ENCODE assay signal across 1 cellular context in the genomic region with DNA sequence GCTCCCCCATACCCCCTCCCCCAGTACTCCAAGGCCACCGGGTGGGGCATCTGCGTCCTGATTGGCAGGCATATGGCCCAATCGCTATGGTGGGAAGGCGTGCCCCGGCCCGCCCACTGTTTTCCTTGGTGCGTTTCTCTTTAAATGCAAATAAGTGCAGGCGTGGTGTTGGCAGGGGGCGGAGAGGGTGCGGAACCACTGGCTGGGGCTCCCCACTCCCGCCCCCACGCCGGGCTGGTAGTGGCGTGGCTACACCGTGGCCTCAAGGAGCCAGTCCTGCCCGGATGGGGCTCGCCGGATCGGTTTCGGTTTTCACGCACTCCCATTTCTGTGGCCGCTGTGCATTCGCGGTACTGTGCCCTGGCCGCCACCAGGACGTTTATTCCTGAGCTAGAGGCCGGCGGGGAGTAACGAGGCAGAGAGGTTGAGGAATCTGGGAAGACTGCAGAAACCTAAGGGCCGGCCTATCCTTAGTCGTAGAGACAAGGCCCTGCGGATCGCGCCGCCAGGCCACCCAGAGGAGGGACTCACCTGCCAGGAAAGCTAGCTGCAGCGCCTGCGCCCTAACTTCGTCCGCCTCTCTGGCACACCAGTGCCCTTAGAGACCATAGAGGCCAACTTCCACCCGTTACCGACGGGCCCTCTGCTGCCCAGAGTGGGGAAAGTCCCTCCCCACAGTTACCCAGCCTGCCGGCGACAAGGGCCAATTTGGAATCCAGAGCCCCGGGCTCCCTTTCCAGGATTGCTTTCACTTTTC.
A peak's percentile ranks its signal among the peaks of the same experiment; 100 is the strongest.
TF ChIP-seq lines count a peak whose summit lies in the region.

No MANE protein-coding gene starts in this region.

TF ChIP-seq in HepG2, 621 proteins besides CTCF, POLR2A, EP300 and RAD21 (continued from another document and continues in another):
- TF ChIP-seq, protein P1, sequence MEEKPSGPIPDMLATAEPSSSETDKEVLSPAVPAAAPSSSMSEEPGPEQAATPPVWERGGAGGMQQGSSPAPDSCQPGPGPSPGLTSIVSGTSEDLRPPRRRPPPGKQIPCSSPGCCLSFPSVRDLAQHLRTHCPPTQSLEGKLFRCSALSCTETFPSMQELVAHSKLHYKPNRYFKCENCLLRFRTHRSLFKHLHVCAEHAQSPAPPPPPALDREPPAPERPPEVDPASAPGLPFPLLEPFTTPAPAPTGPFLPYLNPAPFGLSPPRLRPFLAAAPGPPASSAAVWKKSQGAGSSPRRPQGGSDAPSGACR (CRISPR knock-in tag; IDR thresholded peaks at IDR 0.05) = no peak
- TF ChIP-seq PITX1 (CRISPR knock-in tag; IDR thresholded peaks at IDR 0.05) (no peak), ZFP82 (CRISPR knock-in tag; IDR thresholded peaks at IDR 0.05; ENCODE audit: borderline replicate concordance) (no peak), ZNF891 (CRISPR knock-in tag; IDR thresholded peaks at IDR 0.05) (no peak), ZNF598 (CRISPR knock-in tag; IDR thresholded peaks at IDR 0.05; ENCODE audit: borderline replicate concordance) (0 out of 2 replicates have a peak, but pooled peaks have one; percentile 27), ZNF737 (CRISPR knock-in tag; IDR thresholded peaks at IDR 0.05; ENCODE audit: borderline replicate concordance) (no peak), ZNF652 (CRISPR knock-in tag; IDR thresholded peaks at IDR 0.05; ENCODE audit: borderline replicate concordance, low read depth) (no peak), ZNF780A (CRISPR knock-in tag; IDR thresholded peaks at IDR 0.05) (no peak), FIP1L1 (IDR thresholded peaks at IDR 0.05; ENCODE audit: borderline replicate concordance, insufficient read depth, low read depth, low read length) (no peak), ZFY (CRISPR knock-in tag; IDR thresholded peaks at IDR 0.05) (peak; percentile 85), ZNF10 (CRISPR knock-in tag; IDR thresholded peaks at IDR 0.05; ENCODE audit: borderline replicate concordance, low read depth) (no peak), ZMYM2 (CRISPR knock-in tag; IDR thresholded peaks at IDR 0.05) (no peak), ZNF607 (CRISPR knock-in tag; IDR thresholded peaks at IDR 0.05; ENCODE audit: borderline replicate concordance) (peak; percentile 69; the same call in 1 of the 2 replicates), MATR3 (CRISPR knock-in tag; IDR thresholded peaks at IDR 0.05) (no peak), ZSCAN12 (CRISPR knock-in tag; IDR thresholded peaks at IDR 0.05) (no peak), ELF3 (CRISPR knock-in tag; IDR thresholded peaks at IDR 0.05) (no peak), FOXA3 (CRISPR knock-in tag; IDR thresholded peaks at IDR 0.05) (0 out of 2 replicates have a peak, but pooled peaks have one; percentile 0), ZNF317 (CRISPR knock-in tag; IDR thresholded peaks at IDR 0.05) (no peak), RELA (CRISPR knock-in tag; IDR thresholded peaks at IDR 0.05) (no peak), JARID2 (CRISPR knock-in tag; IDR thresholded peaks at IDR 0.05; ENCODE audit: insufficient replicate concordance) (no peak), PHF20 (CRISPR knock-in tag; IDR thresholded peaks at IDR 0.05) (peak; percentile 18; the same call in 1 of the 2 replicates), NFYB (CRISPR knock-in tag; IDR thresholded peaks at IDR 0.05) (peak; percentile 86), PCBP2 (optimal IDR thresholded peaks at IDR 0.05; ENCODE audit: low read depth, low read length, poor library complexity, severe bottlenecking) (no peak), ZBTB3 (CRISPR knock-in tag; IDR thresholded peaks at IDR 0.05; ENCODE audit: borderline replicate concordance, low read depth) (no peak)
- TF ChIP-seq, protein P2, sequence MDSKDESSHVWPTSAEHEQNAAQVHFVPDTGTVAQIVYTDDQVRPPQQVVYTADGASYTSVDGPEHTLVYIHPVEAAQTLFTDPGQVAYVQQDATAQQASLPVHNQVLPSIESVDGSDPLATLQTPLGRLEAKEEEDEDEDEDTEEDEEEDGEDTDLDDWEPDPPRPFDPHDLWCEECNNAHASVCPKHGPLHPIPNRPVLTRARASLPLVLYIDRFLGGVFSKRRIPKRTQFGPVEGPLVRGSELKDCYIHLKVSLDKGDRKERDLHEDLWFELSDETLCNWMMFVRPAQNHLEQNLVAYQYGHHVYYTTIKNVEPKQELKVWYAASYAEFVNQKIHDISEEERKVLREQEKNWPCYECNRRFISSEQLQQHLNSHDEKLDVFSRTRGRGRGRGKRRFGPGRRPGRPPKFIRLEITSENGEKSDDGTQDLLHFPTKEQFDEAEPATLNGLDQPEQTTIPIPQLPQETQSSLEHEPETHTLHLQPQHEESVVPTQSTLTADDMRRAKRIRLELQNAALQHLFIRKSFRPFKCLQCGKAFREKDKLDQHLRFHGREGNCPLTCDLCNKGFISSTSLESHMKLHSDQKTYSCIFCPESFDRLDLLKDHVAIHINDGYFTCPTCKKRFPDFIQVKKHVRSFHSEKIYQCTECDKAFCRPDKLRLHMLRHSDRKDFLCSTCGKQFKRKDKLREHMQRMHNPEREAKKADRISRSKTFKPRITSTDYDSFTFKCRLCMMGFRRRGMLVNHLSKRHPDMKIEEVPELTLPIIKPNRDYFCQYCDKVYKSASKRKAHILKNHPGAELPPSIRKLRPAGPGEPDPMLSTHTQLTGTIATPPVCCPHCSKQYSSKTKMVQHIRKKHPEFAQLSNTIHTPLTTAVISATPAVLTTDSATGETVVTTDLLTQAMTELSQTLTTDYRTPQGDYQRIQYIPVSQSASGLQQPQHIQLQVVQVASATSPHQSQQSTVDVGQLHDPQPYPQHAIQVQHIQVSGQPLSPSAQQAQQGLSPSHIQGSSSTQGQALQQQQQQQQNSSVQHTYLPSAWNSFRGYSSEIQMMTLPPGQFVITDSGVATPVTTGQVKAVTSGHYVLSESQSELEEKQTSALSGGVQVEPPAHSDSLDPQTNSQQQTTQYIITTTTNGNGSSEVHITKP (CRISPR knock-in tag; IDR thresholded peaks at IDR 0.05; ENCODE audit: low read depth) = no peak
- TF ChIP-seq, protein P3, sequence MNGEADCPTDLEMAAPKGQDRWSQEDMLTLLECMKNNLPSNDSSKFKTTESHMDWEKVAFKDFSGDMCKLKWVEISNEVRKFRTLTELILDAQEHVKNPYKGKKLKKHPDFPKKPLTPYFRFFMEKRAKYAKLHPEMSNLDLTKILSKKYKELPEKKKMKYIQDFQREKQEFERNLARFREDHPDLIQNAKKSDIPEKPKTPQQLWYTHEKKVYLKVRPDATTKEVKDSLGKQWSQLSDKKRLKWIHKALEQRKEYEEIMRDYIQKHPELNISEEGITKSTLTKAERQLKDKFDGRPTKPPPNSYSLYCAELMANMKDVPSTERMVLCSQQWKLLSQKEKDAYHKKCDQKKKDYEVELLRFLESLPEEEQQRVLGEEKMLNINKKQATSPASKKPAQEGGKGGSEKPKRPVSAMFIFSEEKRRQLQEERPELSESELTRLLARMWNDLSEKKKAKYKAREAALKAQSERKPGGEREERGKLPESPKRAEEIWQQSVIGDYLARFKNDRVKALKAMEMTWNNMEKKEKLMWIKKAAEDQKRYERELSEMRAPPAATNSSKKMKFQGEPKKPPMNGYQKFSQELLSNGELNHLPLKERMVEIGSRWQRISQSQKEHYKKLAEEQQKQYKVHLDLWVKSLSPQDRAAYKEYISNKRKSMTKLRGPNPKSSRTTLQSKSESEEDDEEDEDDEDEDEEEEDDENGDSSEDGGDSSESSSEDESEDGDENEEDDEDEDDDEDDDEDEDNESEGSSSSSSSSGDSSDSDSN (CRISPR knock-in tag; IDR thresholded peaks at IDR 0.05) = peak; percentile 68
- TF ChIP-seq, protein P4, sequence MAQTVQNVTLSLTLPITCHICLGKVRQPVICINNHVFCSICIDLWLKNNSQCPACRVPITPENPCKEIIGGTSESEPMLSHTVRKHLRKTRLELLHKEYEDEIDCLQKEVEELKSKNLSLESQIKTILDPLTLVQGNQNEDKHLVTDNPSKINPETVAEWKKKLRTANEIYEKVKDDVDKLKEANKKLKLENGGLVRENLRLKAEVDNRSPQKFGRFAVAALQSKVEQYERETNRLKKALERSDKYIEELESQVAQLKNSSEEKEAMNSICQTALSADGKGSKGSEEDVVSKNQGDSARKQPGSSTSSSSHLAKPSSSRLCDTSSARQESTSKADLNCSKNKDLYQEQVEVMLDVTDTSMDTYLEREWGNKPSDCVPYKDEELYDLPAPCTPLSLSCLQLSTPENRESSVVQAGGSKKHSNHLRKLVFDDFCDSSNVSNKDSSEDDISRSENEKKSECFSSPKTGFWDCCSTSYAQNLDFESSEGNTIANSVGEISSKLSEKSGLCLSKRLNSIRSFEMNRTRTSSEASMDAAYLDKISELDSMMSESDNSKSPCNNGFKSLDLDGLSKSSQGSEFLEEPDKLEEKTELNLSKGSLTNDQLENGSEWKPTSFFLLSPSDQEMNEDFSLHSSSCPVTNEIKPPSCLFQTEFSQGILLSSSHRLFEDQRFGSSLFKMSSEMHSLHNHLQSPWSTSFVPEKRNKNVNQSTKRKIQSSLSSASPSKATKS (CRISPR knock-in tag; IDR thresholded peaks at IDR 0.05) = no peak
- TF ChIP-seq, protein P5, sequence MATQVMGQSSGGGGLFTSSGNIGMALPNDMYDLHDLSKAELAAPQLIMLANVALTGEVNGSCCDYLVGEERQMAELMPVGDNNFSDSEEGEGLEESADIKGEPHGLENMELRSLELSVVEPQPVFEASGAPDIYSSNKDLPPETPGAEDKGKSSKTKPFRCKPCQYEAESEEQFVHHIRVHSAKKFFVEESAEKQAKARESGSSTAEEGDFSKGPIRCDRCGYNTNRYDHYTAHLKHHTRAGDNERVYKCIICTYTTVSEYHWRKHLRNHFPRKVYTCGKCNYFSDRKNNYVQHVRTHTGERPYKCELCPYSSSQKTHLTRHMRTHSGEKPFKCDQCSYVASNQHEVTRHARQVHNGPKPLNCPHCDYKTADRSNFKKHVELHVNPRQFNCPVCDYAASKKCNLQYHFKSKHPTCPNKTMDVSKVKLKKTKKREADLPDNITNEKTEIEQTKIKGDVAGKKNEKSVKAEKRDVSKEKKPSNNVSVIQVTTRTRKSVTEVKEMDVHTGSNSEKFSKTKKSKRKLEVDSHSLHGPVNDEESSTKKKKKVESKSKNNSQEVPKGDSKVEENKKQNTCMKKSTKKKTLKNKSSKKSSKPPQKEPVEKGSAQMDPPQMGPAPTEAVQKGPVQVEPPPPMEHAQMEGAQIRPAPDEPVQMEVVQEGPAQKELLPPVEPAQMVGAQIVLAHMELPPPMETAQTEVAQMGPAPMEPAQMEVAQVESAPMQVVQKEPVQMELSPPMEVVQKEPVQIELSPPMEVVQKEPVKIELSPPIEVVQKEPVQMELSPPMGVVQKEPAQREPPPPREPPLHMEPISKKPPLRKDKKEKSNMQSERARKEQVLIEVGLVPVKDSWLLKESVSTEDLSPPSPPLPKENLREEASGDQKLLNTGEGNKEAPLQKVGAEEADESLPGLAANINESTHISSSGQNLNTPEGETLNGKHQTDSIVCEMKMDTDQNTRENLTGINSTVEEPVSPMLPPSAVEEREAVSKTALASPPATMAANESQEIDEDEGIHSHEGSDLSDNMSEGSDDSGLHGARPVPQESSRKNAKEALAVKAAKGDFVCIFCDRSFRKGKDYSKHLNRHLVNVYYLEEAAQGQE (IDR thresholded peaks at IDR 0.05; ENCODE audit: borderline replicate concordance in 1 of 2, low read depth in 1 of 2, low read length in 2 of 2) = no peak
- TF ChIP-seq, protein P6, sequence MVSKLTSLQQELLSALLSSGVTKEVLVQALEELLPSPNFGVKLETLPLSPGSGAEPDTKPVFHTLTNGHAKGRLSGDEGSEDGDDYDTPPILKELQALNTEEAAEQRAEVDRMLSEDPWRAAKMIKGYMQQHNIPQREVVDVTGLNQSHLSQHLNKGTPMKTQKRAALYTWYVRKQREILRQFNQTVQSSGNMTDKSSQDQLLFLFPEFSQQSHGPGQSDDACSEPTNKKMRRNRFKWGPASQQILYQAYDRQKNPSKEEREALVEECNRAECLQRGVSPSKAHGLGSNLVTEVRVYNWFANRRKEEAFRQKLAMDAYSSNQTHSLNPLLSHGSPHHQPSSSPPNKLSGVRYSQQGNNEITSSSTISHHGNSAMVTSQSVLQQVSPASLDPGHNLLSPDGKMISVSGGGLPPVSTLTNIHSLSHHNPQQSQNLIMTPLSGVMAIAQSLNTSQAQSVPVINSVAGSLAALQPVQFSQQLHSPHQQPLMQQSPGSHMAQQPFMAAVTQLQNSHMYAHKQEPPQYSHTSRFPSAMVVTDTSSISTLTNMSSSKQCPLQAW (CRISPR knock-in tag; IDR thresholded peaks at IDR 0.05) = peak; percentile 62; the same call in 1 of the 2 replicates
- TF ChIP-seq, protein P7, sequence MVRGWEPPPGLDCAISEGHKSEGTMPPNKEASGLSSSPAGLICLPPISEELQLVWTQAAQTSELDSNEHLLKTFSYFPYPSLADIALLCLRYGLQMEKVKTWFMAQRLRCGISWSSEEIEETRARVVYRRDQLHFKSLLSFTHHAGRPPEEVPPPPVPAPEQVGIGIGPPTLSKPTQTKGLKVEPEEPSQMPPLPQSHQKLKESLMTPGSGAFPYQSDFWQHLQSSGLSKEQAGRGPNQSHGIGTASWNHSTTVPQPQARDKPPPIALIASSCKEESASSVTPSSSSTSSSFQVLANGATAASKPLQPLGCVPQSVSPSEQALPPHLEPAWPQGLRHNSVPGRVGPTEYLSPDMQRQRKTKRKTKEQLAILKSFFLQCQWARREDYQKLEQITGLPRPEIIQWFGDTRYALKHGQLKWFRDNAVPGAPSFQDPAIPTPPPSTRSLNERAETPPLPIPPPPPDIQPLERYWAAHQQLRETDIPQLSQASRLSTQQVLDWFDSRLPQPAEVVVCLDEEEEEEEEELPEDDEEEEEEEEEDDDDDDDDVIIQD (CRISPR knock-in tag; IDR thresholded peaks at IDR 0.05; ENCODE audit: low read depth) = no peak
- TF ChIP-seq, protein P8, sequence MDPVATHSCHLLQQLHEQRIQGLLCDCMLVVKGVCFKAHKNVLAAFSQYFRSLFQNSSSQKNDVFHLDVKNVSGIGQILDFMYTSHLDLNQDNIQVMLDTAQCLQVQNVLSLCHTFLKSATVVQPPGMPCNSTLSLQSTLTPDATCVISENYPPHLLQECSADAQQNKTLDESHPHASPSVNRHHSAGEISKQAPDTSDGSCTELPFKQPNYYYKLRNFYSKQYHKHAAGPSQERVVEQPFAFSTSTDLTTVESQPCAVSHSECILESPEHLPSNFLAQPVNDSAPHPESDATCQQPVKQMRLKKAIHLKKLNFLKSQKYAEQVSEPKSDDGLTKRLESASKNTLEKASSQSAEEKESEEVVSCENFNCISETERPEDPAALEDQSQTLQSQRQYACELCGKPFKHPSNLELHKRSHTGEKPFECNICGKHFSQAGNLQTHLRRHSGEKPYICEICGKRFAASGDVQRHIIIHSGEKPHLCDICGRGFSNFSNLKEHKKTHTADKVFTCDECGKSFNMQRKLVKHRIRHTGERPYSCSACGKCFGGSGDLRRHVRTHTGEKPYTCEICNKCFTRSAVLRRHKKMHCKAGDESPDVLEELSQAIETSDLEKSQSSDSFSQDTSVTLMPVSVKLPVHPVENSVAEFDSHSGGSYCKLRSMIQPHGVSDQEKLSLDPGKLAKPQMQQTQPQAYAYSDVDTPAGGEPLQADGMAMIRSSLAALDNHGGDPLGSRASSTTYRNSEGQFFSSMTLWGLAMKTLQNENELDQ (CRISPR knock-in tag; IDR thresholded peaks at IDR 0.05; ENCODE audit: borderline replicate concordance) = no peak
- TF ChIP-seq, protein P9, sequence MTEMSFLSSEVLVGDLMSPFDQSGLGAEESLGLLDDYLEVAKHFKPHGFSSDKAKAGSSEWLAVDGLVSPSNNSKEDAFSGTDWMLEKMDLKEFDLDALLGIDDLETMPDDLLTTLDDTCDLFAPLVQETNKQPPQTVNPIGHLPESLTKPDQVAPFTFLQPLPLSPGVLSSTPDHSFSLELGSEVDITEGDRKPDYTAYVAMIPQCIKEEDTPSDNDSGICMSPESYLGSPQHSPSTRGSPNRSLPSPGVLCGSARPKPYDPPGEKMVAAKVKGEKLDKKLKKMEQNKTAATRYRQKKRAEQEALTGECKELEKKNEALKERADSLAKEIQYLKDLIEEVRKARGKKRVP (CRISPR knock-in tag; IDR thresholded peaks at IDR 0.05) = no peak
- TF ChIP-seq, protein P10, sequence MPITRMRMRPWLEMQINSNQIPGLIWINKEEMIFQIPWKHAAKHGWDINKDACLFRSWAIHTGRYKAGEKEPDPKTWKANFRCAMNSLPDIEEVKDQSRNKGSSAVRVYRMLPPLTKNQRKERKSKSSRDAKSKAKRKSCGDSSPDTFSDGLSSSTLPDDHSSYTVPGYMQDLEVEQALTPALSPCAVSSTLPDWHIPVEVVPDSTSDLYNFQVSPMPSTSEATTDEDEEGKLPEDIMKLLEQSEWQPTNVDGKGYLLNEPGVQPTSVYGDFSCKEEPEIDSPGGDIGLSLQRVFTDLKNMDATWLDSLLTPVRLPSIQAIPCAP (CRISPR knock-in tag; IDR thresholded peaks at IDR 0.05; ENCODE audit: low read depth) = 0 out of 2 replicates have a peak, but pooled peaks have one; percentile 41
